9 cellular contexts compared by ENCODE assay signal in genomic region chr3:152283492-152284381, GRCh38. TPM values are rescaled to one million over a fixed set of nuclear protein-coding genes. Genes with fewer than 3 reads are reported as not detected.
A peak's percentile ranks its signal among the peaks of the same experiment; 100 is the strongest.
DNase-seq lines count a peak whose midpoint lies in the region; ATAC-seq and TF ChIP-seq lines count a peak whose summit lies in the region.
"Had no signal": no experiment of that assay in that cellular context is flagged by ENCODE, and none has a peak within 500 bp of the region (broad histone marks: within the 10 kb centered on the region; RNA-seq: fewer than 3 reads in every experiment).

No MANE protein-coding gene starts in this region.

- no peaks in the 10 kb centered on the region for H3K9me3 Mint-ChIP-seq in activated naive CD8-positive, alpha-beta T cell treated with anti-CD3 and anti-CD28 coated beads, Interleukin-2, amount 50 U/mL, for 24 hours
- no peaks in the 10 kb centered on the region for H3K9me3 Mint-ChIP-seq in naive thymus-derived CD8-positive, alpha-beta T cell

- no peak overlapping the region for H3K4me3 ChIP-seq in DND-41 (ENCODE audit: low read depth in 1 of 2, low read length in 2 of 2)
- H3K4me3 ChIP-seq in thyroid gland (replicated peaks in 1 of 3) = no peak overlapping the region

- TF ChIP-seq POLR2A in thyroid gland (IDR thresholded peaks at IDR 0.05) = no peak

- peak overlapping the region; percentile 37 for H3K4me2 ChIP-seq in DND-41 (ENCODE audit: insufficient read depth, low read length)

- H3K4me1 Mint-ChIP-seq in activated naive CD8-positive, alpha-beta T cell treated with anti-CD3 and anti-CD28 coated beads, Interleukin-2, amount 50 U/mL, for 24 hours = peaks cover 90% of the 10 kb centered on the region
- peaks cover 34 to 85% (median 77%) of the 10 kb centered on the region in 4 donors for H3K4me1 Mint-ChIP-seq in naive thymus-derived CD8-positive, alpha-beta T cell

- peaks cover 9% of the 10 kb centered on the region; the same call in 1 of the 2 replicates for H3K36me3 ChIP-seq in DND-41 (ENCODE audit: insufficient read depth, low read length)
- H3K36me3 ChIP-seq in thyroid gland = no peaks in the 10 kb centered on the region

- no peak overlapping the region for H3K9ac ChIP-seq in DND-41 (ENCODE audit: low read depth, low read length)

- POLR2A ChIA-PET in naive thymus-derived CD8-positive, alpha-beta T cell (lab: Charles Lee) = interaction anchor here (1.1 to 2.7 kb wide), 4 partner anchors 11 to 100 kb away, joined by 3 to 13 read pairs (median 6); partner anchors contain the start of gene MBNL1

- H3K27ac ChIP-seq in DND-41 (ENCODE audit: low read length) (peak overlapping the region; percentile 24; the same call in 1 of the 2 replicates), thyroid gland (peak overlapping the region in 1 of 3 donors; percentile 30)

- no peak for TF ChIP-seq CTCF in DND-41 (IDR thresholded peaks at IDR 0.05; ENCODE audit: borderline replicate concordance, extremely low read depth, low read length, poor library complexity, severe bottlenecking)
- TF ChIP-seq CTCF in thyroid gland (IDR thresholded peaks at IDR 0.05) = no peak

- H3K4me3 Mint-ChIP-seq in activated naive CD8-positive, alpha-beta T cell treated with anti-CD3 and anti-CD28 coated beads, Interleukin-2, amount 50 U/mL, for 24 hours = peak overlapping the region; percentile 63
- peak overlapping the region; percentile 46 to 84 (median 75) for H3K4me3 Mint-ChIP-seq in naive thymus-derived CD8-positive, alpha-beta T cell

- 92 to 96% methylated on average over 2 of the region's 2 CpGs for WGBS in thyroid gland, 2 donors

- no peaks in the 10 kb centered on the region for H3K9me3 ChIP-seq in DND-41 (ENCODE audit: insufficient read depth, low read length, severe bottlenecking)
- no peaks in the 10 kb centered on the region for H3K9me3 ChIP-seq in thyroid gland

- H3K27me3 ChIP-seq in DND-41 (ENCODE audit: insufficient read depth, low read length, poor library complexity) (no peaks in the 10 kb centered on the region), thyroid gland (no peaks in the 10 kb centered on the region)

- peak overlapping the region; percentile 80 for H3K27ac Mint-ChIP-seq in activated naive CD8-positive, alpha-beta T cell treated with anti-CD3 and anti-CD28 coated beads, Interleukin-2, amount 50 U/mL, for 24 hours
- H3K27ac Mint-ChIP-seq in naive thymus-derived CD8-positive, alpha-beta T cell = peak overlapping the region; percentile 38 to 93 (median 89)

- H2AFZ ChIP-seq in DND-41 (ENCODE audit: low read depth, low read length) = no peak overlapping the region

- H3K4me1 ChIP-seq in DND-41 (ENCODE audit: insufficient read depth, low read length) (peaks cover 85% of the 10 kb centered on the region), thyroid gland (peaks cover 16 to 27% of the 10 kb centered on the region in 2 donors)

- H3K36me3 Mint-ChIP-seq in activated naive CD8-positive, alpha-beta T cell treated with anti-CD3 and anti-CD28 coated beads, Interleukin-2, amount 50 U/mL, for 24 hours (ENCODE audit: low read depth) = peaks cover 14% of the 10 kb centered on the region
- peaks cover 0 to 9% (median 0%) of the 10 kb centered on the region in 3 donors for H3K36me3 Mint-ChIP-seq in naive thymus-derived CD8-positive, alpha-beta T cell

- peaks cover 97% of the 10 kb centered on the region for H3K79me2 ChIP-seq in DND-41 (ENCODE audit: insufficient read depth, low read length)

- no peak for ATAC-seq in DND-41 (ENCODE audit: insufficient read depth, low read depth)
- peak; percentile 31 for ATAC-seq in HG02759 (IDR thresholded peaks at IDR 0.05; ENCODE audit: unreplicated experiment)
- no peak for ATAC-seq in activated naive CD8-positive, alpha-beta T cell treated with anti-CD3 and anti-CD28 coated beads, Interleukin-2, amount 50 U/mL, for 24 hours
- ATAC-seq in naive thymus-derived CD8-positive, alpha-beta T cell = no peak
- ATAC-seq in HG03342 (IDR thresholded peaks at IDR 0.05; ENCODE audit: unreplicated experiment) = no peak

- intact Hi-C loops in thyroid gland (cut with DNase I) = no loop called here

- no peaks in the 10 kb centered on the region for H3K27me3 Mint-ChIP-seq in activated naive CD8-positive, alpha-beta T cell treated with anti-CD3 and anti-CD28 coated beads, Interleukin-2, amount 50 U/mL, for 24 hours
- H3K27me3 Mint-ChIP-seq in naive thymus-derived CD8-positive, alpha-beta T cell = no peaks in the 10 kb centered on the region

- DNase-seq in DND-41 (no peak), anterior cingulate cortex (lab: John Stamatoyannopoulos, UW) (no peak), thyroid gland (no peak), NCI-H187 (lab: John Stamatoyannopoulos, UW) (no peak)
- no peak for DNase-seq in activated naive CD8-positive, alpha-beta T cell treated with anti-CD3 and anti-CD28 coated beads, Interleukin-2, amount 50 U/mL, for 24 hours
- DNase-seq in naive thymus-derived CD8-positive, alpha-beta T cell = no peak
- DNase-seq: NCI-H1417 treated with DMSO at 0.1 percent for 48 hours had no signal

- H4K20me1 ChIP-seq in DND-41 (ENCODE audit: insufficient read depth, low read length) = peaks cover 81% of the 10 kb centered on the region

RNA-seq across cellular contexts. Expression of gene MBNL1, which starts 15.0 kb away (rescaled TPM):
- total RNA-seq in naive thymus-derived CD8-positive, alpha-beta T cell = 100 to 1,000 TPM; 419 to 423 TPM
- polyA plus RNA-seq in naive thymus-derived CD8-positive, alpha-beta T cell = 100 to 1,000 TPM; 298 to 370 (median 331) TPM
- 100 to 1,000 TPM; 190 to 279 (median 216) TPM for total RNA-seq in thyroid gland
